Comparison of ENCODE assay signal across 1 cellular context in the genomic region with DNA sequence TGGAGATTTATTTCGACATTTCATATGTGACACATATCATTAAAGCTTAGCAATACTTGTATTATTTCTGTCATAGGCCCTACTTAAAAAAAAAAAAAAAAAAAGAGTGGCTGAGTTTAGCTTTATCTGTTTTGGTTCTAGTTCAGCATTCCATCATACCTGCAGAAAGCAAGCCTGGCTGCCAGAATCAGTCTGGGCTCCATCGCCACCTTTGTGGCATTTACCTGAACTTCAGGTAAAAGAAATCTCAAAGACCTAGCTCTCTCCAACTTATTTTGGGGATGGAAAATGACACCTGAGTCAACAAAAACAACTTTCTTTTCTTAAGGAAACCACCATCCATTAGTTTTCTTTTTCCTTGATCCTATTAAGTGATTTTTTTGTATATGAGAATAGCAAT.
TF ChIP-seq lines count a peak whose summit lies in the region.

No MANE protein-coding gene starts in this region.

TF ChIP-seq in H1, 55 proteins besides CTCF, POLR2A, EP300 and RAD21 (continued from another document):
- TF ChIP-seq YY1 (IDR thresholded peaks at IDR 0.05; ENCODE audit: low read depth, low read length) (no peak), MAFK (IDR thresholded peaks at IDR 0.05; ENCODE audit: low read depth, low read length) (no peak), ASH2L (IDR thresholded peaks at IDR 0.05; ENCODE audit: low read length) (no peak), TEAD4 (IDR thresholded peaks at IDR 0.05; ENCODE audit: low read depth, low read length) (no peak)
